17 cellular contexts compared by ENCODE assay signal in the genomic region with DNA sequence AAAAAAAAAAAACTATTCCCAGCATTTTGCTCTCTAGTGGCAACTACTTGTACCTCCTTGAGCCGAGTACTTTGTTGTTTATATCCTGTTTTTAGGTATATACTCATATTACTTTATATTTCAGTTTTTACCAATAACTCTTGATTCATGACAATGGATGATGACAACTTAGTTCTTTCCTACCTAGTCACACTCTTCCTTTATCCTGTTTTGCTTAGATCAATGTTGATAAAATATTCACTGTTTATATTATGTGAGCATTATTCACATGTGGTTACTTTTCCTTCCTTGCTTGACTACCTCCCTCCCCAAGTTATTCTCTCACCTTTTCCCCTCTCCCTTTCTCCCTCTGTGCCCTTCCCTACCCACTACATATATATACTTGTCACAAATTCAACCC.
"Had no signal": no experiment of that assay in that cellular context is flagged by ENCODE, and none has a peak within 500 bp of the region (broad histone marks: within the 10 kb centered on the region; RNA-seq: fewer than 3 reads in every experiment).

No MANE protein-coding gene starts in this region.

- H3K4me3 Mint-ChIP-seq: activated CD8-positive, alpha-beta T cell treated with anti-CD3 and anti-CD28 coated beads for 36 hours; activated T-cell treated with anti-CD3 and anti-CD28 coated beads, Interleukin-2, amount 50 U/mL, for 24 hours; neural progenitor cell had no signal

- H3K27me3 Mint-ChIP-seq: activated CD8-positive, alpha-beta T cell treated with anti-CD3 and anti-CD28 coated beads for 36 hours; activated T-cell treated with anti-CD3 and anti-CD28 coated beads, Interleukin-2, amount 50 U/mL, for 24 hours had no signal

- H3K9me3 Mint-ChIP-seq: activated CD8-positive, alpha-beta T cell treated with anti-CD3 and anti-CD28 coated beads for 36 hours; activated T-cell treated with anti-CD3 and anti-CD28 coated beads, Interleukin-2, amount 50 U/mL, for 24 hours had no signal

- H3K27ac Mint-ChIP-seq: activated CD8-positive, alpha-beta T cell treated with anti-CD3 and anti-CD28 coated beads for 36 hours; activated T-cell treated with anti-CD3 and anti-CD28 coated beads, Interleukin-2, amount 50 U/mL, for 24 hours; neural progenitor cell had no signal

- DNase-seq: activated CD4-positive, alpha-beta T cell treated with anti-CD3 and anti-CD28 coated beads for 48 hours; activated CD4-positive, CD25-positive, alpha-beta regulatory T cell; activated CD8-positive, alpha-beta T cell treated with anti-CD3 and anti-CD28 coated beads for 36 hours; activated effector memory CD4-positive, alpha-beta T cell treated with anti-CD3 and anti-CD28 coated beads, Interleukin-2, amount 50 U/mL, for 16 hours; activated naive CD4-positive, alpha-beta T cell treated with anti-CD3 and anti-CD28 coated beads, Interleukin-2, amount 50 U/mL, for 16 hours; activated T-cell treated with anti-CD3 and anti-CD28 coated beads, Interleukin-2, amount 50 U/mL, for 24 hours; aorta; effector CD4-positive, alpha-beta T cell; islet precursor cell; right cardiac atrium; stimulated activated CD4-positive, alpha-beta T cell treated with anti-CD3 and anti-CD28 coated beads, Interleukin-2, amount 100 ng/mL, for 24 hours; stimulated activated naive CD4-positive, alpha-beta T cell treated with Interleukin-2 at 50 U/mL for 16 hours; T-helper 1 cell; T-helper 9 cell; thyroid gland had no signal

- ATAC-seq: activated CD8-positive, alpha-beta T cell treated with anti-CD3 and anti-CD28 coated beads for 36 hours; left lobe of liver; right cardiac atrium had no signal
